In the genomic region with DNA sequence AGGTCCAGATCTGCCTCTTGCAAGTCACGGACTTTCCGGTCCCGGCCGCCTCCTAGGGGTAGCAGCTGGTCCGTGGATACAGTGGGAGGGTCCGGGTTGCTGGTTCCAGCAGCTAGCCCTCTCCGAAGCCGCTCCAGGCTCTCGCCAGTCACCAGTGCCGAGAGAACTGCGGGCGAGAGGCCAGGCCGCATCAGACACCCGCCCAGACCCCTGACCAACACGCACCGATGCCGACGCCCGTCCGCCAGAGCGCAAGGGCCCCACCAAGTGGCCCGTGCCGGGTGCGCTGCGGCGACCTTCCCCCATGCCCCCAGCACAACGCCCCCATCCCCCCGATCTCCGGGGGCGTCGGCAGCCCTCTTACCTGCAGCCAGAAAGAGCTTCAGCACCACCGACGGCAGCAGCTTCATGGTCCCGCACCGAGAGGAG, we compare ENCODE assay signal across 8 cellular contexts. TPM values are rescaled to one million over a fixed set of nuclear protein-coding genes. Genes with fewer than 3 reads are reported as not detected.
DNase-seq lines count a peak whose midpoint lies in the region; ATAC-seq, FAIRE-seq and TF ChIP-seq lines count a peak whose summit lies in the region.

No MANE protein-coding gene starts in this region.

- H3F3A ChIP-seq in SK-N-SH (replicated peaks; ENCODE audit: insufficient read depth) = peaks cover 11% of the 10 kb centered on the region

- peak overlapping the region; percentile 87 for H3K9ac ChIP-seq in SK-N-SH
- H3K9ac ChIP-seq in endothelial cell of umbilical vein (replicated peaks; ENCODE audit: extremely low read depth, insufficient read depth, low read length) = peak overlapping the region; percentile 85

- peaks cover 0 to 16% of the 10 kb centered on the region in 2 experiments for H3K36me3 ChIP-seq in SK-N-SH (replicated peaks in 1 of 2; ENCODE audit: control insufficient read depth in 1 of 2, insufficient read depth in 2 of 2, low read length in 1 of 2)
- H3K36me3 ChIP-seq in endothelial cell of umbilical vein (ENCODE audit: control insufficient read depth in 2 of 2, extremely low read depth in 1 of 2, insufficient read depth in 2 of 2, low read length in 2 of 2) = peaks cover 3 to 9% of the 10 kb centered on the region in 2 experiments
- no peaks in the 10 kb centered on the region for H3K36me3 ChIP-seq in transverse colon

- CTCF ChIA-PET in SK-N-SH (lab: Yijun Ruan, JAX) = interaction anchor here (0.6 to 15.0 kb wide), 37 partner anchors 7 to 380 kb away, joined by 3 to 418 read pairs (median 5); partner anchors contain the start of genes CYSTM1, PFDN1 and SRA1
- CTCF ChIA-PET in endothelial cell of umbilical vein (lab: Charles Lee) = interaction anchor here (0.8 to 16.7 kb wide), 42 partner anchors 8 to 559 kb away, joined by 3 to 1214 read pairs (median 5); partner anchors contain the start of gene PFDN1

- no peak for TF ChIP-seq EP300 in SK-N-SH (IDR thresholded peaks at IDR 0.05; ENCODE audit: borderline replicate concordance in 1 of 2, low read depth in 1 of 2, low read length in 1 of 2)
- TF ChIP-seq EP300 in transverse colon (IDR thresholded peaks at IDR 0.05; ENCODE audit: low read depth) = no peak

- no peaks in the 10 kb centered on the region for H3K9me2 ChIP-seq in SK-N-SH

- H3K9me3 ChIP-seq in SK-N-SH (no peaks in the 10 kb centered on the region), endothelial cell of umbilical vein (replicated peaks; ENCODE audit: control insufficient read depth, insufficient read depth, low read length) (no peaks in the 10 kb centered on the region), transverse colon (no peaks in the 10 kb centered on the region)

- H3K4me2 ChIP-seq in SK-N-SH = peak overlapping the region; percentile 94
- peak overlapping the region; percentile 92 for H3K4me2 ChIP-seq in endothelial cell of umbilical vein (ENCODE audit: insufficient read depth, low read length)

- no peaks in the 10 kb centered on the region for H3K9me1 ChIP-seq in endothelial cell of umbilical vein (replicated peaks; ENCODE audit: control insufficient read depth, extremely low read depth, insufficient read depth, low read length)

- TSS peak; percentile 28 for BruUV-seq in endothelial cell of umbilical vein (replicated peaks; lab: Mats Ljungman, UMichigan)

- no peak for TF ChIP-seq POLR2A in GM12891 (IDR thresholded peaks at IDR 0.05; ENCODE audit: low read depth, low read length)
- no peak for TF ChIP-seq POLR2A in endothelial cell of umbilical vein (IDR thresholded peaks at IDR 0.05; ENCODE audit: low read depth, low read length)
- no peak for TF ChIP-seq POLR2A in transverse colon (IDR thresholded peaks at IDR 0.05)

- in situ Hi-C loops in transverse colon (cut with MboI; ENCODE audit: low pct_ligation_motif_present in 1 of 4, low pct_unique_long_range_greater_than_20kb in 1 of 4, low sequenced_read_pairs in 3 of 4) = no loop called here

- H3K27me3 ChIP-seq in SK-N-SH (ENCODE audit: insufficient read depth) (no peaks in the 10 kb centered on the region), endothelial cell of umbilical vein (ENCODE audit: control insufficient read depth in 2 of 2, insufficient read depth in 2 of 2, low read length in 2 of 2) (no peaks in the 10 kb centered on the region), transverse colon (no peaks in the 10 kb centered on the region)

- intact Hi-C loops in endothelial cell of umbilical vein (cut with micrococcal nuclease) = loop anchor here (1.0 kb wide), 6 partner anchors 23 to 102 kb away; partner anchors contain the start of gene PFDN1
- intact Hi-C loops in transverse colon (cut with DNase I; ENCODE audit: low total_unique reads) = loop anchor here (10.0 kb wide), 1 partner anchor 171 kb away; the partner anchor contains the start of gene CYSTM1

- H4K20me1 ChIP-seq in SK-N-SH (ENCODE audit: insufficient read depth) = peaks cover 17% of the 10 kb centered on the region
- no peaks in the 10 kb centered on the region for H4K20me1 ChIP-seq in endothelial cell of umbilical vein (replicated peaks; ENCODE audit: control insufficient read depth, extremely low read depth, insufficient read depth, low read length)

- FAIRE-seq in GM12891 (lab: Jason Lieb, UNC) (no peak), endothelial cell of umbilical vein (lab: Jason Lieb, UNC) (peak; percentile 61)

- TF ChIP-seq RAD21 in SK-N-SH (IDR thresholded peaks at IDR 0.05; ENCODE audit: low read length) = peak; percentile 48

- 15% methylated on average over 6 of the region's 35 CpGs for WGBS in SK-N-SH (ENCODE audit: low lambda C conversion rate)
- WGBS in transverse colon (ENCODE audit: low coverage in 1 of 2), 2 donors = 17% methylated on average over 13 of the region's 35 CpGs; no CpG with 5 or more reads in 1 of the 2 donors

- H3K79me2 ChIP-seq in SK-N-SH (ENCODE audit: insufficient read depth) = peaks cover 53% of the 10 kb centered on the region
- H3K79me2 ChIP-seq in endothelial cell of umbilical vein (ENCODE audit: control insufficient read depth, insufficient read depth, low read length) = peaks cover 51% of the 10 kb centered on the region

- peaks cover 12 to 35% of the 10 kb centered on the region in 2 experiments for H3K4me1 ChIP-seq in SK-N-SH (ENCODE audit: control insufficient read depth in 1 of 2, insufficient read depth in 2 of 2, low read depth in 1 of 2, low read length in 1 of 2)
- peaks cover 58% of the 10 kb centered on the region for H3K4me1 ChIP-seq in endothelial cell of umbilical vein (ENCODE audit: control insufficient read depth, extremely low read depth, insufficient read depth, low read length)
- peaks cover 19 to 67% (median 42%) of the 10 kb centered on the region in 4 donors for H3K4me1 ChIP-seq in transverse colon

- peak overlapping the region; percentile 55 to 75; a peak in 3 of 4 replicates for H3K27ac ChIP-seq in SK-N-SH (ENCODE audit: low read depth in 2 of 2, low read length in 1 of 2)
- H3K27ac ChIP-seq in endothelial cell of umbilical vein (ENCODE audit: insufficient read depth, low read depth, low read length) = peak overlapping the region; percentile 81
- H3K27ac ChIP-seq in transverse colon = peak overlapping the region; percentile 86 to 95 (median 90)

- dilution Hi-C loops in endothelial cell of umbilical vein (cut with MboI; ENCODE audit: extremely low pct_ligation_motif_present, low sequenced_read_pairs) = no loop called here

- H3K4me3 ChIP-seq in SK-N-SH (ENCODE audit: low read depth in 2 of 2, low read length in 1 of 2) (peak overlapping the region; percentile 72 to 86), endothelial cell of umbilical vein (replicated peaks in 1 of 3; ENCODE audit: insufficient read depth in 1 of 3, low read depth in 1 of 3, low read length in 3 of 3) (peak overlapping the region; percentile 72 to 86 (median 81)), transverse colon (peak overlapping the region; percentile 54 to 78 (median 72))

- DNase-seq in A172 (ENCODE audit: low spot score) = peak; percentile 46
- DNase-seq in GM12891 (ENCODE audit: insufficient read length, low spot score) = peak; percentile 37
- DNase-seq in SK-N-SH = peak; percentile 88
- peak; percentile 80 for DNase-seq in endothelial cell of umbilical vein (ENCODE audit: low read depth, low spot score)
- peak; percentile 91 for DNase-seq in mesenteric fat pad (ENCODE audit: low spot score)
- DNase-seq in transverse colon = peak; percentile 60
- DNase-seq in SW480 (ENCODE audit: low spot score) = no peak

- ATAC-seq in HG03135 (IDR thresholded peaks at IDR 0.05; ENCODE audit: unreplicated experiment) = peak; percentile 27

- POLR2A ChIA-PET in SK-N-SH (lab: Yijun Ruan, JAX) (interaction anchor here (0.8 to 2.3 kb wide), 8 partner anchors 9 to 171 kb away, joined by 3 to 13 read pairs (median 4); partner anchors contain the start of genes ANKHD1 and CYSTM1), endothelial cell of umbilical vein (lab: Charles Lee) (interaction anchor here (1.0 to 3.5 kb wide), 25 partner anchors 8 to 124 kb away, joined by 3 to 112 read pairs (median 6); partner anchors contain the start of genes ANKHD1 and PFDN1)

- peak overlapping the region; percentile 50 for H2AFZ ChIP-seq in SK-N-SH (ENCODE audit: low read depth)
- peak overlapping the region; percentile 50 for H2AFZ ChIP-seq in endothelial cell of umbilical vein (ENCODE audit: low read depth, low read length)

- TF ChIP-seq CTCF in SK-N-SH (IDR thresholded peaks at IDR 0.05) (peak; percentile 56), endothelial cell of umbilical vein (IDR thresholded peaks at IDR 0.05; ENCODE audit: extremely low read depth in 1 of 2, insufficient read depth in 1 of 2, low read depth in 1 of 2, low read length in 2 of 2) (peak; percentile 35 to 74), transverse colon (IDR thresholded peaks at IDR 0.05) (peak in 3 of 5 experiments; percentile 26 to 31 (median 30))

RNA-seq across cellular contexts. Expression of gene HBEGF, which starts 0.5 kb away (rescaled TPM):
- total RNA-seq in A172 (2014; rRNA removed; shearing (Covaris generic)) = 9.2 and 17.4 TPM in 2 replicates
- polyA plus RNA-seq in GM12891 (2012; ENCODE audit: low read depth, missing spikeins) = 1.2 TPM
- polyA plus RNA-seq in SK-N-SH (2012; rRNA removed) = 56.2 and 59.8 TPM in 2 replicates
- 39.3 and 56.3 TPM in 2 replicates for polyA plus RNA-seq in SK-N-SH (2012; cell fraction: cytosol; rRNA removed)
- 73.4 and 106 TPM in 2 replicates for polyA plus RNA-seq in SK-N-SH (2012; cell fraction: nucleus; rRNA removed)
- total RNA-seq in endothelial cell of umbilical vein = 33.2 and 35.3 TPM in 2 replicates
- 62.9 and 79.8 TPM in 2 replicates for polyA plus RNA-seq in endothelial cell of umbilical vein
- polyA plus RNA-seq in endothelial cell of umbilical vein (2011; cell fraction: cytosol; rRNA removed) = 79.4 and 88.5 TPM in 2 replicates
- polyA plus RNA-seq in endothelial cell of umbilical vein (2011; cell fraction: nucleus; rRNA removed) = 126 and 162 TPM in 2 replicates
- polyA plus RNA-seq in endothelial cell of umbilical vein (2012) = 38.6 and 57.3 TPM in 2 replicates
- 33.7 and 35.1 TPM in 2 replicates for polyA minus RNA-seq in endothelial cell of umbilical vein
- polyA minus RNA-seq in endothelial cell of umbilical vein (2011; cell fraction: cytosol; rRNA and poly(A)+ RNA removed) = 1.2 TPM
- polyA minus RNA-seq in endothelial cell of umbilical vein (2011; cell fraction: nucleus; rRNA and poly(A)+ RNA removed) = 54.6 and 68.6 TPM in 2 replicates
- 48.5 TPM for total RNA-seq in mesenteric fat pad
- total RNA-seq in transverse colon = 10 to 100 TPM; 10.5 to 40.0 (median 35.6) TPM

RNA-seq across cellular contexts. Expression of gene SLC4A9, which starts 14.1 kb away (rescaled TPM):
- not detected in 2 replicates for total RNA-seq in A172 (2014; rRNA removed; shearing (Covaris generic))
- polyA plus RNA-seq in GM12891 (2012; ENCODE audit: low read depth, missing spikeins) = 0.03 TPM
- 0.02 TPM in 1 of 2 replicates, not detected in the other for polyA plus RNA-seq in SK-N-SH (2012; rRNA removed)
- 0.01 TPM in 2 replicates for polyA plus RNA-seq in SK-N-SH (2012; cell fraction: cytosol; rRNA removed)
- 0.09 and 0.10 TPM in 2 replicates for polyA plus RNA-seq in SK-N-SH (2012; cell fraction: nucleus; rRNA removed)
- not detected in 2 replicates for total RNA-seq in endothelial cell of umbilical vein
- not detected in 2 replicates for polyA plus RNA-seq in endothelial cell of umbilical vein
- 0.06 TPM in 1 of 2 replicates, not detected in the other for polyA plus RNA-seq in endothelial cell of umbilical vein (2011; cell fraction: cytosol; rRNA removed)
- polyA plus RNA-seq in endothelial cell of umbilical vein (2011; cell fraction: nucleus; rRNA removed) = 0.09 and 0.22 TPM in 2 replicates
- polyA plus RNA-seq in endothelial cell of umbilical vein (2012) = not detected in 2 replicates
- not detected in 2 replicates for polyA minus RNA-seq in endothelial cell of umbilical vein
- not detected for polyA minus RNA-seq in endothelial cell of umbilical vein (2011; cell fraction: cytosol; rRNA and poly(A)+ RNA removed)
- polyA minus RNA-seq in endothelial cell of umbilical vein (2011; cell fraction: nucleus; rRNA and poly(A)+ RNA removed) = not detected in 2 replicates
- 0.22 TPM for total RNA-seq in mesenteric fat pad
- 1 to 10 TPM in 1 of 4 donors, under 1 TPM in 2, not detected in 1; 0.48 to 3.0 (median 0.82) TPM for total RNA-seq in transverse colon

RNA-seq across cellular contexts. Expression of gene PFDN1, which starts 43.0 kb away (rescaled TPM):
- total RNA-seq in A172 (2014; rRNA removed; shearing (Covaris generic)) = 201 and 255 TPM in 2 replicates
- polyA plus RNA-seq in GM12891 (2012; ENCODE audit: low read depth, missing spikeins) = 129 TPM
- polyA plus RNA-seq in SK-N-SH (2012; rRNA removed) (55.2 and 63.6 TPM in 2 replicates), endothelial cell of umbilical vein (156 and 158 TPM in 2 replicates)
- polyA plus RNA-seq in SK-N-SH (2012; cell fraction: cytosol; rRNA removed) = 78.2 and 78.4 TPM in 2 replicates
- 31.6 and 34.6 TPM in 2 replicates for polyA plus RNA-seq in SK-N-SH (2012; cell fraction: nucleus; rRNA removed)
- total RNA-seq in endothelial cell of umbilical vein (107 and 108 TPM in 2 replicates), mesenteric fat pad (49.8 TPM), transverse colon (100 to 1,000 TPM in 2 of 4 donors, 10 to 100 TPM in 2; 72.9 to 230 (median 98.4) TPM)
- polyA plus RNA-seq in endothelial cell of umbilical vein (2011; cell fraction: cytosol; rRNA removed) = 180 and 203 TPM in 2 replicates
- polyA plus RNA-seq in endothelial cell of umbilical vein (2011; cell fraction: nucleus; rRNA removed) = 69.6 and 71.7 TPM in 2 replicates
- polyA plus RNA-seq in endothelial cell of umbilical vein (2012) = 141 and 266 TPM in 2 replicates
- polyA minus RNA-seq in endothelial cell of umbilical vein = 115 and 149 TPM in 2 replicates
- 25.7 TPM for polyA minus RNA-seq in endothelial cell of umbilical vein (2011; cell fraction: cytosol; rRNA and poly(A)+ RNA removed)
- polyA minus RNA-seq in endothelial cell of umbilical vein (2011; cell fraction: nucleus; rRNA and poly(A)+ RNA removed) = 29.2 and 44.5 TPM in 2 replicates

RNA-seq across cellular contexts. Expression of gene ANKHD1, which starts 55.7 kb away (rescaled TPM):
- 49.3 and 51.3 TPM in 2 replicates for total RNA-seq in A172 (2014; rRNA removed; shearing (Covaris generic))
- 50.7 TPM for polyA plus RNA-seq in GM12891 (2012; ENCODE audit: low read depth, missing spikeins)
- polyA plus RNA-seq in SK-N-SH (2012; rRNA removed) (26.7 and 36.4 TPM in 2 replicates), endothelial cell of umbilical vein (54.8 and 56.1 TPM in 2 replicates)
- 23.0 and 24.5 TPM in 2 replicates for polyA plus RNA-seq in SK-N-SH (2012; cell fraction: cytosol; rRNA removed)
- 62.8 and 92.2 TPM in 2 replicates for polyA plus RNA-seq in SK-N-SH (2012; cell fraction: nucleus; rRNA removed)
- total RNA-seq in endothelial cell of umbilical vein (87.0 and 92.4 TPM in 2 replicates), mesenteric fat pad (90.5 TPM), transverse colon (100 to 1,000 TPM; 113 to 212 (median 164) TPM)
- 41.6 and 43.0 TPM in 2 replicates for polyA plus RNA-seq in endothelial cell of umbilical vein (2011; cell fraction: cytosol; rRNA removed)
- polyA plus RNA-seq in endothelial cell of umbilical vein (2011; cell fraction: nucleus; rRNA removed) = 156 and 175 TPM in 2 replicates
- polyA plus RNA-seq in endothelial cell of umbilical vein (2012) = 46.3 and 54.2 TPM in 2 replicates
- 155 and 170 TPM in 2 replicates for polyA minus RNA-seq in endothelial cell of umbilical vein
- polyA minus RNA-seq in endothelial cell of umbilical vein (2011; cell fraction: cytosol; rRNA and poly(A)+ RNA removed) = 39.7 TPM
- 173 and 218 TPM in 2 replicates for polyA minus RNA-seq in endothelial cell of umbilical vein (2011; cell fraction: nucleus; rRNA and poly(A)+ RNA removed)
